In genomic region chr11:69912911-69913451, GRCh38 we compare ENCODE assay signal across 12 cellular contexts.
A peak's percentile ranks its signal among the peaks of the same experiment; 100 is the strongest.
DNase-seq lines count a peak whose midpoint lies in the region; ATAC-seq and TF ChIP-seq lines count a peak whose summit lies in the region.
"Had no signal": no experiment of that assay in that cellular context is flagged by ENCODE, and none has a peak within 500 bp of the region (broad histone marks: within the 10 kb centered on the region; RNA-seq: fewer than 3 reads in every experiment).

No MANE protein-coding gene starts in this region.

- H3K27me3 ChIP-seq in transverse colon: peaks cover 38% of the 10 kb centered on the region
- H3K27me3 ChIP-seq in HAP-1 (ENCODE audit: low read depth): peaks cover 10% of the 10 kb centered on the region

- no peak overlapping the region for H3K27ac Mint-ChIP-seq in activated naive CD4-positive, alpha-beta T cell treated with anti-CD3 and anti-CD28 coated beads, Interleukin-2, amount 10 ng/mL, durations not matched to agents 7 days and 5 days
- H3K27ac Mint-ChIP-seq: naive B cell, T-cell had no signal

- no peak overlapping the region for H3K4me3 Mint-ChIP-seq in activated naive CD4-positive, alpha-beta T cell treated with anti-CD3 and anti-CD28 coated beads, Interleukin-2, amount 10 ng/mL, durations not matched to agents 7 days and 5 days
- H3K4me3 Mint-ChIP-seq: central memory CD8-positive, alpha-beta T cell; naive B cell; T-cell had no signal

- H3K27ac ChIP-seq in transverse colon: no peak overlapping the region

- peaks cover 34% of the 10 kb centered on the region for H3K27me3 Mint-ChIP-seq in activated naive CD4-positive, alpha-beta T cell treated with anti-CD3 and anti-CD28 coated beads, Interleukin-2, amount 10 ng/mL, durations not matched to agents 7 days and 5 days

- H3K9me3 ChIP-seq in transverse colon (no peaks in the 10 kb centered on the region), HAP-1 (no peaks in the 10 kb centered on the region)

- in situ Hi-C loops in transverse colon (cut with MboI; ENCODE audit: low pct_ligation_motif_present in 1 of 4, low pct_unique_long_range_greater_than_20kb in 1 of 4, low sequenced_read_pairs in 3 of 4) (loop anchor here in 2 of 4 donors (5.0 kb wide), 2 partner anchors 279 to 284 kb away; no protein-coding TSS in a partner anchor), HAP-1 (cut with MboI; ENCODE audit: low sequenced_read_pairs) (loop anchor here (5.0 to 10.0 kb wide), 2 partner anchors 228 to 279 kb away; no protein-coding TSS in a partner anchor)

- H3K4me1 ChIP-seq in transverse colon (peaks cover 0 to 18% (median 9%) of the 10 kb centered on the region in 4 donors), HAP-1 (no peaks in the 10 kb centered on the region)

- no peak for TF ChIP-seq EP300 in transverse colon (IDR thresholded peaks at IDR 0.05; ENCODE audit: low read depth)

- TF ChIP-seq POLR2A in transverse colon (IDR thresholded peaks at IDR 0.05): no peak

- DNase-seq in activated naive CD4-positive, alpha-beta T cell treated with anti-CD3 and anti-CD28 coated beads, Interleukin-2, amount 10 ng/mL, durations not matched to agents 7 days and 5 days: peak; percentile 29
- no peak for DNase-seq in activated naive CD4-positive, alpha-beta T cell (lab: John Stamatoyannopoulos, UW)
- DNase-seq in RPMI8226 (peak; percentile 66), fibroblast of the aortic adventitia (ENCODE audit: low read depth) (peak; percentile 15), transverse colon (peak; percentile 27), HAP-1 (ENCODE audit: low spot score in 2 of 2) (no peak)
- DNase-seq: DMS79, naive B cell had no signal

- no peaks in the 10 kb centered on the region for H3K36me3 Mint-ChIP-seq in activated naive CD4-positive, alpha-beta T cell treated with anti-CD3 and anti-CD28 coated beads, Interleukin-2, amount 10 ng/mL, durations not matched to agents 7 days and 5 days
- H3K36me3 Mint-ChIP-seq: T-cell had no signal

- H3K9me3 Mint-ChIP-seq in activated naive CD4-positive, alpha-beta T cell treated with anti-CD3 and anti-CD28 coated beads, Interleukin-2, amount 10 ng/mL, durations not matched to agents 7 days and 5 days: no peaks in the 10 kb centered on the region
- H3K9me3 Mint-ChIP-seq: central memory CD8-positive, alpha-beta T cell; T-cell had no signal

- CTCF ChIA-PET in activated naive CD4-positive, alpha-beta T cell treated with anti-CD3 and anti-CD28 coated beads, Interleukin-2, amount 10 ng/mL, durations not matched to agents 7 days and 5 days (lab: Charles Lee): interaction anchor here (0.9 to 1.6 kb wide), 5 partner anchors 9 to 321 kb away, joined by 3 to 6 read pairs (median 4); no protein-coding TSS in a partner anchor

- no peaks in the 10 kb centered on the region for H3K4me1 Mint-ChIP-seq in activated naive CD4-positive, alpha-beta T cell treated with anti-CD3 and anti-CD28 coated beads, Interleukin-2, amount 10 ng/mL, durations not matched to agents 7 days and 5 days

- intact Hi-C loops in transverse colon (cut with DNase I; ENCODE audit: low total_unique reads): no loop called here

- ATAC-seq in HG03139 (IDR thresholded peaks at IDR 0.05; ENCODE audit: unreplicated experiment) (no peak), HG03175 (IDR thresholded peaks at IDR 0.05; ENCODE audit: unreplicated experiment) (no peak)
- ATAC-seq: T-cell had no signal

- WGBS in transverse colon (ENCODE audit: low coverage in 1 of 2), 2 donors: 20 to 50% methylated on average over 1 to 16 of the region's 16 CpGs

- H3K4me3 ChIP-seq in fibroblast of the aortic adventitia (ENCODE audit: low read depth, low read length): no peak overlapping the region
- no peak overlapping the region for H3K4me3 ChIP-seq in transverse colon
- no peak overlapping the region for H3K4me3 ChIP-seq in HAP-1

- no peaks in the 10 kb centered on the region for H3K36me3 ChIP-seq in transverse colon
- no peaks in the 10 kb centered on the region for H3K36me3 ChIP-seq in HAP-1 (replicated peaks)

- TF ChIP-seq CTCF in fibroblast of the aortic adventitia (IDR thresholded peaks at IDR 0.05; ENCODE audit: insufficient read depth, low read length): peak; percentile 36
- TF ChIP-seq CTCF in transverse colon (IDR thresholded peaks at IDR 0.05): peak in 4 of 5 experiments; percentile 18 to 42 (median 28)

Comparison
In these comparisons a context has a peak if more than half of its experiments do, and no peak if none do; other contexts are left out.
1. DNase-seq: peak in activated naive CD4-positive, alpha-beta T cell treated with anti-CD3 and anti-CD28 coated beads, Interleukin-2, amount 10 ng/mL, durations not matched to agents 7 days and 5 days (single experiment), RPMI8226 (single experiment), fibroblast of the aortic adventitia (single experiment) and transverse colon (single experiment); none in activated naive CD4-positive, alpha-beta T cell (0 of 4) and HAP-1 (0 of 2).